ENCODE assay signal across 11 cellular contexts in the genomic region with DNA sequence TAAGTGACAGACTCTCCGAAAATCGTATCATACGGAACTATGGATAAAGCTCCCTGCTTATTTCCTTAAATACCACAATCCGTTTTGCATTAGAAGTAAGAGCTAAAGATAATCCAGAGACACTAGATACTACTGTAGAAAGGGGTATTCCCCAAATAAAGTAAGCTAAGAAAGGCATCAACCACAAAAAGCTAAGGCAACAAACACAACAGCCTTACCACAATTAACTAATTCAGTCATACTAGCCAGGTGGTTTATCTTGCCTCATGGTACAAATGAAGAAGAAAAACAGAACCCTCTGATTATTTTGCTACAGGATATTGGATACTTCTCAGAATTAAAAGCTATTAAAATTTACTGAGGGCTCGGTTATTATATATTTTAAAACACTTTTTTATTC. TPM values are rescaled to one million over a fixed set of nuclear protein-coding genes. Genes with fewer than 3 reads are reported as not detected.
DNase-seq lines count a peak whose midpoint lies in the region; ATAC-seq and TF ChIP-seq lines count a peak whose summit lies in the region.
"Had no signal": no experiment of that assay in that cellular context is flagged by ENCODE, and none has a peak within 500 bp of the region (broad histone marks: within the 10 kb centered on the region; RNA-seq: fewer than 3 reads in every experiment).

No MANE protein-coding gene starts in this region.

- no peaks in the 10 kb centered on the region for H3K9me3 Mint-ChIP-seq in T-helper 2 cell treated with Interferon-gamma antibody and Interleukin-4, amounts not matched to agents 5 μg/mL and 100 μg/mL, for 36 hours

- no peaks in the 10 kb centered on the region for H3K27me3 ChIP-seq in aorta (ENCODE audit: control insufficient read depth in 1 of 2, insufficient read depth in 2 of 2, low read length in 1 of 2)

- intact Hi-C loops in aorta (cut with DNase I), result no loop called here

- DNase-seq in GM12865 (ENCODE audit: low read depth) (peak; percentile 84), GM03348 (ENCODE audit: low spot score) (no peak), aorta (no peak), NCI-H1048 (lab: John Stamatoyannopoulos, UW) (no peak), 8988T (no peak)
- no peak for DNase-seq in T-helper 2 cell treated with Interferon-gamma antibody and Interleukin-4, amounts not matched to agents 5 μg/mL and 100 μg/mL, for 36 hours (ENCODE audit: low spot score)
- DNase-seq: foreskin melanocyte, nucleus accumbens had no signal

- H3K4me1 Mint-ChIP-seq in T-helper 2 cell treated with Interferon-gamma antibody and Interleukin-4, amounts not matched to agents 5 μg/mL and 100 μg/mL, for 36 hours (ENCODE audit: low read depth), result peaks cover 52% of the 10 kb centered on the region

- no peaks in the 10 kb centered on the region for H3K36me3 Mint-ChIP-seq in T-helper 2 cell treated with Interferon-gamma antibody and Interleukin-4, amounts not matched to agents 5 μg/mL and 100 μg/mL, for 36 hours (ENCODE audit: low read depth)

- H3K4me3 ChIP-seq in GM12865 (ENCODE audit: low read depth, low read length) (peak overlapping the region; percentile 56), aorta (ENCODE audit: low read length in 2 of 2) (no peak overlapping the region)
- H3K4me3 ChIP-seq: SK-N-MC had no signal

- peaks cover 5 to 10% of the 10 kb centered on the region in 2 donors for H3K4me1 ChIP-seq in aorta (ENCODE audit: control insufficient read depth in 1 of 2, insufficient read depth in 2 of 2, low read length in 2 of 2)

- peak overlapping the region; percentile 43 for H3K4me3 Mint-ChIP-seq in T-helper 2 cell treated with Interferon-gamma antibody and Interleukin-4, amounts not matched to agents 5 μg/mL and 100 μg/mL, for 36 hours

- no peaks in the 10 kb centered on the region for H3K27me3 Mint-ChIP-seq in T-helper 2 cell treated with Interferon-gamma antibody and Interleukin-4, amounts not matched to agents 5 μg/mL and 100 μg/mL, for 36 hours (ENCODE audit: low read depth)

- H3K27ac ChIP-seq in aorta (ENCODE audit: low read depth in 1 of 2, low read length in 2 of 2), result no peak overlapping the region

- H3K9me3 ChIP-seq in aorta (ENCODE audit: control insufficient read depth, low read length), result no peaks in the 10 kb centered on the region

- peak overlapping the region; percentile 17 for H3K27ac Mint-ChIP-seq in T-helper 2 cell treated with Interferon-gamma antibody and Interleukin-4, amounts not matched to agents 5 μg/mL and 100 μg/mL, for 36 hours

- ATAC-seq in GM19395 (IDR thresholded peaks at IDR 0.05; ENCODE audit: unreplicated experiment), result peak; percentile 80
- peak; percentile 69 for ATAC-seq in HG03039 (IDR thresholded peaks at IDR 0.05; ENCODE audit: unreplicated experiment)
- no peak for ATAC-seq in aorta (ENCODE audit: low FRiP score)

- 90 to 92% methylated on average over 5 of the region's 5 CpGs for WGBS in aorta, 2 donors

- no peaks in the 10 kb centered on the region for H3K36me3 ChIP-seq in aorta (ENCODE audit: control insufficient read depth in 1 of 2, insufficient read depth in 2 of 2, low read length in 1 of 2)

- TF ChIP-seq CTCF in GM12865 (IDR thresholded peaks at IDR 0.05; ENCODE audit: insufficient read depth, low read depth, low read length, missing control alignments), result no peak

RNA-seq across cellular contexts. Expression of a gene that starts 14.1 kb away (rescaled TPM):
- total RNA-seq in aorta, result 10 to 100 TPM; 18.3 to 19.1 TPM
- polyA plus RNA-seq in aorta, result 10 to 100 TPM; 10.5 to 15.3 TPM

RNA-seq across cellular contexts. Expression of a gene that starts 14.3 kb away (rescaled TPM):
- total RNA-seq in aorta, result 10 to 100 TPM; 19.6 to 33.3 TPM
- polyA plus RNA-seq in aorta, result 1 to 10 TPM; 4.1 to 6.7 TPM
